15 cellular contexts compared by ENCODE assay signal in the genomic region with DNA sequence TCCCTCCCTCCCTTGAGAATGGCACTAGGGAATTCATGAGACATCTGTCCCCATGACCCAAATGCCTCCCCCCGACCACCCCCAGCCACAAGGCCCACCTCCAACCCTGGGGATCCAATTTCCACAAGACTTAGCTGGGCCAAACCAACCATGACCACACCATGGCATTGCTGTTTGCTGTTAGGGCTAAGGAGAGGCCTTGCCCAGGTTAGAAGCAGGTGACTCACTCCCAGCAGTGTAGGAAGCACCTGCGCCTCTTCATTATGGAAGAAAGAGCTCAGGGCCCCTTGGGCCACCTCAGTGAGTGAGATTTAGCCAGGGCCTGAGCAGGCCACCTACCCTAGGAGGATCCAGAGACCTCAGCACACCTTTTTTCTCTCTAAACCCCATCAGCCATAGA.
DNase-seq lines count a peak whose midpoint lies in the region; ATAC-seq, FAIRE-seq and TF ChIP-seq lines count a peak whose summit lies in the region.
"Had no signal": no experiment of that assay in that cellular context is flagged by ENCODE, and none has a peak within 500 bp of the region (broad histone marks: within the 10 kb centered on the region; RNA-seq: fewer than 3 reads in every experiment).

No MANE protein-coding gene starts in this region.

- FAIRE-seq in RCC 7860 (lab: Jason Lieb, UNC), result no peak
- FAIRE-seq: A549, G401.6, K562 had no signal

- H3K4me1 ChIP-seq in BLaER1 (peaks cover 44% of the 10 kb centered on the region), osteoblast (ENCODE audit: insufficient read depth, low read length) (no peaks in the 10 kb centered on the region)
- H3K4me1 ChIP-seq in BLaER1 treated with 17β-estradiol and CSF1 and Interleukin-3, amounts not matched to agents 10 nM and 100 nM, result peaks cover 0 to 39% (median 20%) of the 10 kb centered on the region in 10 experiments; a peak in 14 of 20 replicates
- H3K4me1 ChIP-seq: A549, BE2C had no signal

- peaks cover 6% of the 10 kb centered on the region for H3K4me1 Mint-ChIP-seq in chondrocyte (ENCODE audit: low read depth)

- H3K36me3 Mint-ChIP-seq in chondrocyte (ENCODE audit: low read depth), result no peaks in the 10 kb centered on the region
- H3K36me3 Mint-ChIP-seq: CD4-positive, CD25-positive, alpha-beta regulatory T cell had no signal

- H3K4me2 ChIP-seq in BLaER1 (peak overlapping the region; percentile 71), osteoblast (ENCODE audit: insufficient read depth, low read length) (no peak overlapping the region)
- peak overlapping the region in 8 of 11 experiments; percentile 15 to 65 (median 54); a peak in 13 of 22 replicates for H3K4me2 ChIP-seq in BLaER1 treated with 17β-estradiol and CSF1 and Interleukin-3, amounts not matched to agents 10 nM and 100 nM
- H3K4me2 ChIP-seq: A549 had no signal

- H3K4me3 ChIP-seq in BLaER1, result no peak overlapping the region
- no peak overlapping the region for H3K4me3 ChIP-seq in BLaER1 treated with 17β-estradiol and CSF1 and Interleukin-3, amounts not matched to agents 10 nM and 100 nM
- no peak overlapping the region for H3K4me3 ChIP-seq in osteoblast (ENCODE audit: insufficient read depth, low read length)
- H3K4me3 ChIP-seq: A549, GM23248, K562 had no signal

- H3K27me3 Mint-ChIP-seq in chondrocyte (ENCODE audit: low read depth), result peaks cover 5% of the 10 kb centered on the region
- H3K27me3 Mint-ChIP-seq: CD4-positive, CD25-positive, alpha-beta regulatory T cell had no signal

- DNase-seq in chondrocyte (ENCODE audit: low spot score), result peak; percentile 26
- peak; percentile 27 for DNase-seq in osteoblast (ENCODE audit: insufficient read length, low spot score, missing footprints)
- DNase-seq in activated effector memory CD4-positive, alpha-beta T cell treated with anti-CD3 and anti-CD28 coated beads, Interleukin-2, amount 50 U/mL, for 16 hours, result no peak
- no peak for DNase-seq in RCC 7860 (ENCODE audit: low spot score)
- DNase-seq: BE2C; CD4-positive, CD25-positive, alpha-beta regulatory T cell; DMS53; GM23248; H7 had no signal

- no peak overlapping the region for H3K9ac ChIP-seq in BLaER1
- H3K9ac ChIP-seq in BLaER1 treated with 17β-estradiol and CSF1 and Interleukin-3, amounts not matched to agents 10 nM and 100 nM, result no peak overlapping the region
- H3K9ac ChIP-seq: GM23248 had no signal

- H4K20me1 ChIP-seq in BLaER1, result no peaks in the 10 kb centered on the region
- peaks cover 0 to 20% (median 0%) of the 10 kb centered on the region in 11 experiments; a peak in 5 of 22 replicates for H4K20me1 ChIP-seq in BLaER1 treated with 17β-estradiol and CSF1 and Interleukin-3, amounts not matched to agents 10 nM and 100 nM
- H4K20me1 ChIP-seq in osteoblast (ENCODE audit: insufficient read depth, low read length), result no peaks in the 10 kb centered on the region

- TF ChIP-seq CTCF in chondrocyte (IDR thresholded peaks at IDR 0.05) (no peak), osteoblast (IDR thresholded peaks at IDR 0.05; ENCODE audit: extremely low read depth, low read depth, low read length) (no peak)

- no peak overlapping the region for H3K27ac ChIP-seq in BLaER1
- no peak overlapping the region for H3K27ac ChIP-seq in BLaER1 treated with 17β-estradiol and CSF1 and Interleukin-3, amounts not matched to agents 10 nM and 100 nM
- no peak overlapping the region for H3K27ac ChIP-seq in osteoblast (ENCODE audit: low read depth, low read length)
- H3K27ac ChIP-seq: A549, GM23248 had no signal

- H3K4me3 Mint-ChIP-seq in chondrocyte (ENCODE audit: unreplicated experiment), result no peak overlapping the region
- H3K4me3 Mint-ChIP-seq: CD4-positive, CD25-positive, alpha-beta regulatory T cell had no signal

- no peak for ATAC-seq in GM18873 (IDR thresholded peaks at IDR 0.05; ENCODE audit: low FRiP score, unreplicated experiment)
- ATAC-seq: A549, K562 had no signal

- H3K36me3 ChIP-seq in BLaER1, result no peaks in the 10 kb centered on the region
- no peaks in the 10 kb centered on the region for H3K36me3 ChIP-seq in BLaER1 treated with 17β-estradiol and CSF1 and Interleukin-3, amounts not matched to agents 10 nM and 100 nM
- H3K36me3 ChIP-seq in osteoblast (ENCODE audit: insufficient read depth, low read length), result no peaks in the 10 kb centered on the region
- H3K36me3 ChIP-seq: BE2C had no signal

- no peaks in the 10 kb centered on the region for H3K79me2 ChIP-seq in osteoblast (ENCODE audit: insufficient read depth, low read length)

- H2AFZ ChIP-seq in osteoblast (ENCODE audit: low read length), result no peak overlapping the region
- H2AFZ ChIP-seq: GM23248 had no signal

- no peak overlapping the region for H3K27ac Mint-ChIP-seq in chondrocyte (ENCODE audit: unreplicated experiment)
- H3K27ac Mint-ChIP-seq: CD4-positive, CD25-positive, alpha-beta regulatory T cell had no signal

- H3K9me3 Mint-ChIP-seq in chondrocyte (ENCODE audit: low read depth), result no peaks in the 10 kb centered on the region

- H3K9me3 ChIP-seq in BLaER1, result 0 out of 2 replicates have a peak, but pooled peaks cover 8% of the 10 kb centered on the region
- peaks cover 0 to 8% (median 0%) of the 10 kb centered on the region in 11 experiments; a peak in 4 of 22 replicates for H3K9me3 ChIP-seq in BLaER1 treated with 17β-estradiol and CSF1 and Interleukin-3, amounts not matched to agents 10 nM and 100 nM (replicated peaks in 1 of 11)
- H3K9me3 ChIP-seq in osteoblast (ENCODE audit: low read depth, low read length), result no peaks in the 10 kb centered on the region
- H3K9me3 ChIP-seq: A549, BE2C had no signal

- H3K27me3 ChIP-seq in BLaER1, result no peaks in the 10 kb centered on the region
- no peaks in the 10 kb centered on the region for H3K27me3 ChIP-seq in BLaER1 treated with 17β-estradiol and CSF1 and Interleukin-3, amounts not matched to agents 10 nM and 100 nM
- H3K27me3 ChIP-seq in osteoblast (ENCODE audit: insufficient read depth, low read length), result no peaks in the 10 kb centered on the region
- H3K27me3 ChIP-seq: BE2C had no signal

Comparison
In these comparisons a context has a peak if more than half of its experiments do, and no peak if none do; other contexts are left out.
1. DNase-seq: peak in chondrocyte (single experiment) and osteoblast (single experiment); none in activated effector memory CD4-positive, alpha-beta T cell treated with anti-CD3 and anti-CD28 coated beads, Interleukin-2, amount 50 U/mL, for 16 hours (single experiment) and RCC 7860 (single experiment).